In genomic region chr15:92848852-92849598, GRCh38 we compare ENCODE assay signal across 1 cellular context.
TF ChIP-seq lines count a peak whose summit lies in the region.

No MANE protein-coding gene starts in this region.

TF ChIP-seq in K562, 482 proteins besides CTCF, POLR2A, EP300 and RAD21 (continued from another document and continues in another):
- TF ChIP-seq MAZ (CRISPR knock-in tag; conservative IDR thresholded peaks at IDR 0.05 in 1 of 2, IDR thresholded peaks at IDR 0.05 in 1 of 2) (peak in 1 of 2 experiments; percentile 70; a peak in 1 of 4 replicates), DACH1 (IDR thresholded peaks at IDR 0.05; ENCODE audit: partially characterized antibody) (no peak), KDM5B (IDR thresholded peaks at IDR 0.05; ENCODE audit: insufficient replicate concordance, low read depth, low read length) (no peak), HLTF (IDR thresholded peaks at IDR 0.05) (0 out of 2 replicates have a peak, but pooled peaks have one; percentile 29), NCOA1 (IDR thresholded peaks at IDR 0.05; ENCODE audit: low read depth) (peak; percentile 57; the same call in 1 of the 2 replicates), GTF2A2 (tag; IDR thresholded peaks at IDR 0.05) (no peak), ZNF408 (CRISPR knock-in tag; IDR thresholded peaks at IDR 0.05; ENCODE audit: low read depth) (no peak), ZNF263 (CRISPR knock-in tag; IDR thresholded peaks at IDR 0.05; ENCODE audit: borderline replicate concordance) (0 out of 2 replicates have a peak, but pooled peaks have one; percentile 3), NRF1 (conservative IDR thresholded peaks at IDR 0.05 in 1 of 2, IDR thresholded peaks at IDR 0.05 in 1 of 2) (peak; percentile 22 to 30; a peak in 2 of 4 replicates), TFE3 (CRISPR knock-in tag; IDR thresholded peaks at IDR 0.05) (no peak), ZNF449 (CRISPR knock-in tag; IDR thresholded peaks at IDR 0.05) (peak; percentile 60; the same call in 1 of the 2 replicates), JUND (IDR thresholded peaks at IDR 0.05; ENCODE audit: borderline replicate concordance, low read depth, low read length) (peak; percentile 93), JUND (tag; IDR thresholded peaks at IDR 0.05; ENCODE audit: borderline replicate concordance, low read depth, low read length) (peak; percentile 90), ZNF518B (CRISPR knock-in tag; IDR thresholded peaks at IDR 0.05) (no peak), RFX5 (IDR thresholded peaks at IDR 0.05; ENCODE audit: low read depth, low read length) (no peak), ZNF699 (CRISPR knock-in tag; IDR thresholded peaks at IDR 0.05; ENCODE audit: insufficient replicate concordance) (no peak), CEBPB (tag; IDR thresholded peaks at IDR 0.05) (peak; percentile 92), CCNT2 (IDR thresholded peaks at IDR 0.05; ENCODE audit: borderline replicate concordance, extremely low read depth, insufficient read length, low read depth, low read length) (peak; percentile 57), KDM4B (IDR thresholded peaks at IDR 0.05; ENCODE audit: borderline replicate concordance in 2 of 2, low read depth in 1 of 2) (no peak), NCOR1 (IDR thresholded peaks at IDR 0.05) (peak; percentile 85), ZFP1 (CRISPR knock-in tag; IDR thresholded peaks at IDR 0.05) (no peak), ZNF197 (CRISPR knock-in tag; IDR thresholded peaks at IDR 0.05; ENCODE audit: low read depth) (0 out of 2 replicates have a peak, but pooled peaks have one; percentile 63), ZNF124 (CRISPR knock-in tag; IDR thresholded peaks at IDR 0.05) (no peak), ASH1L (IDR thresholded peaks at IDR 0.05; ENCODE audit: borderline replicate concordance, low read depth, partially characterized antibody) (no peak), TEAD1 (CRISPR knock-in tag; IDR thresholded peaks at IDR 0.05) (peak in 1 of 2 experiments; percentile 33; a peak in 3 of 4 replicates), SMC3 (conservative IDR thresholded peaks at IDR 0.05; ENCODE audit: insufficient read depth, low read depth, low read length) (no peak), BCL6 (CRISPR knock-in tag; IDR thresholded peaks at IDR 0.05) (0 out of 2 replicates have a peak, but pooled peaks have one; percentile 22), SETDB1 (IDR thresholded peaks at IDR 0.05; ENCODE audit: low read length) (no peak), NFIC (IDR thresholded peaks at IDR 0.05) (peak; percentile 60), SRSF3 (IDR thresholded peaks at IDR 0.05; ENCODE audit: insufficient read depth, low read length) (no peak), ATF6 (CRISPR knock-in tag; IDR thresholded peaks at IDR 0.05) (no peak)
- TF ChIP-seq, protein P1, sequence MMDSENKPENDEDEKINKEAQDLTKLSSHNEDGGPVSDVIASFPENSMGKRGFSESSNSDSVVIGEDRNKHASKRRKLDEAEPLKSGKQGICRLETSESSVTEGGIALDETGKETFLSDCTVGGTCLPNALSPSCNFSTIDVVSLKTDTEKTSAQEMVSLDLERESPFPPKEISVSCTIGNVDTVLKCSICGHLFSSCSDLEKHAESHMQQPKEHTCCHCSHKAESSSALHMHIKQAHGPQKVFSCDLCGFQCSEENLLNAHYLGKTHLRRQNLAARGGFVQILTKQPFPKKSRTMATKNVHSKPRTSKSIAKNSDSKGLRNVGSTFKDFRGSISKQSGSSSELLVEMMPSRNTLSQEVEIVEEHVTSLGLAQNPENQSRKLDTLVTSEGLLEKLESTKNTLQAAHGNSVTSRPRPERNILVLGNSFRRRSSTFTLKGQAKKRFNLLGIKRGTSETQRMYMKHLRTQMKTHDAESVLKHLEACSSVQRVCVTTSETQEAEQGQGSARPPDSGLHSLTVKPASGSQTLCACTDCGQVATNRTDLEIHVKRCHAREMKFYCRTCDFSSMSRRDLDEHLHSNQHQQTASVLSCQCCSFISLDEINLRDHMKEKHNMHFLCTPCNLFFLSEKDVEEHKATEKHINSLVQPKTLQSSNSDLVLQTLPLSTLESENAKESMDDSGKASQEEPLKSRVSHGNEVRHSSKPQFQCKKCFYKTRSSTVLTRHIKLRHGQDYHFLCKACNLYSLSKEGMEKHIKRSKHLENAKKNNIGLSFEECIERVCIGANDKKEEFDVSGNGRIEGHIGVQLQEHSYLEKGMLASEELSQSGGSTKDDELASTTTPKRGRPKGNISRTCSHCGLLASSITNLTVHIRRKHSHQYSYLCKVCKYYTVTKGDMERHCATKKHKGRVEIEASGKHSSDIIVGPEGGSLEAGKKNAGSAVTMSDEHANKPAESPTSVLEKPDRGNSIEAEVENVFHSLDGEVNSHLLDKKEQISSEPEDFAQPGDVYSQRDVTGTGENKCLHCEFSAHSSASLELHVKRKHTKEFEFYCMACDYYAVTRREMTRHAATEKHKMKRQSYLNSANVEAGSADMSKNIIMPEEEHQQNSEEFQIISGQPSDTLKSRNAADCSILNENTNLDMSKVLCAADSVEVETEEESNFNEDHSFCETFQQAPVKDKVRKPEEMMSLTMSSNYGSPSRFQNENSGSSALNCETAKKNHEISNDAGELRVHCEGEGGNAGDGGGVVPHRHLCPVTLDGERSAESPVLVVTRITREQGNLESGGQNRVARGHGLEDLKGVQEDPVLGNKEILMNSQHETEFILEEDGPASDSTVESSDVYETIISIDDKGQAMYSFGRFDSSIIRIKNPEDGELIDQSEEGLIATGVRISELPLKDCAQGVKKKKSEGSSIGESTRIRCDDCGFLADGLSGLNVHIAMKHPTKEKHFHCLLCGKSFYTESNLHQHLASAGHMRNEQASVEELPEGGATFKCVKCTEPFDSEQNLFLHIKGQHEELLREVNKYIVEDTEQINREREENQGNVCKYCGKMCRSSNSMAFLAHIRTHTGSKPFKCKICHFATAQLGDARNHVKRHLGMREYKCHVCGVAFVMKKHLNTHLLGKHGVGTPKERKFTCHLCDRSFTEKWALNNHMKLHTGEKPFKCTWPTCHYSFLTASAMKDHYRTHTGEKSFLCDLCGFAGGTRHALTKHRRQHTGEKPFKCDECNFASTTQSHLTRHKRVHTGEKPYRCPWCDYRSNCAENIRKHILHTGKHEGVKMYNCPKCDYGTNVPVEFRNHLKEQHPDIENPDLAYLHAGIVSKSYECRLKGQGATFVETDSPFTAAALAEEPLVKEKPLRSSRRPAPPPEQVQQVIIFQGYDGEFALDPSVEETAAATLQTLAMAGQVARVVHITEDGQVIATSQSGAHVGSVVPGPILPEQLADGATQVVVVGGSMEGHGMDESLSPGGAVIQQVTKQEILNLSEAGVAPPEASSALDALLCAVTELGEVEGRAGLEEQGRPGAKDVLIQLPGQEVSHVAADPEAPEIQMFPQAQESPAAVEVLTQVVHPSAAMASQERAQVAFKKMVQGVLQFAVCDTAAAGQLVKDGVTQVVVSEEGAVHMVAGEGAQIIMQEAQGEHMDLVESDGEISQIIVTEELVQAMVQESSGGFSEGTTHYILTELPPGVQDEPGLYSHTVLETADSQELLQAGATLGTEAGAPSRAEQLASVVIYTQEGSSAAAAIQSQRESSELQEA (IDR thresholded peaks at IDR 0.05; ENCODE audit: low read depth), result no peak
- TF ChIP-seq, protein P2, sequence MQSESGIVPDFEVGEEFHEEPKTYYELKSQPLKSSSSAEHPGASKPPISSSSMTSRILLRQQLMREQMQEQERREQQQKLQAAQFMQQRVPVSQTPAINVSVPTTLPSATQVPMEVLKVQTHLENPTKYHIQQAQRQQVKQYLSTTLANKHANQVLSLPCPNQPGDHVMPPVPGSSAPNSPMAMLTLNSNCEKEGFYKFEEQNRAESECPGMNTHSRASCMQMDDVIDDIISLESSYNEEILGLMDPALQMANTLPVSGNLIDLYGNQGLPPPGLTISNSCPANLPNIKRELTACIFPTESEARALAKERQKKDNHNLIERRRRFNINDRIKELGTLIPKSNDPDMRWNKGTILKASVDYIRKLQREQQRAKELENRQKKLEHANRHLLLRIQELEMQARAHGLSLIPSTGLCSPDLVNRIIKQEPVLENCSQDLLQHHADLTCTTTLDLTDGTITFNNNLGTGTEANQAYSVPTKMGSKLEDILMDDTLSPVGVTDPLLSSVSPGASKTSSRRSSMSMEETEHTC (IDR thresholded peaks at IDR 0.05), result no peak
- TF ChIP-seq, protein P3, sequence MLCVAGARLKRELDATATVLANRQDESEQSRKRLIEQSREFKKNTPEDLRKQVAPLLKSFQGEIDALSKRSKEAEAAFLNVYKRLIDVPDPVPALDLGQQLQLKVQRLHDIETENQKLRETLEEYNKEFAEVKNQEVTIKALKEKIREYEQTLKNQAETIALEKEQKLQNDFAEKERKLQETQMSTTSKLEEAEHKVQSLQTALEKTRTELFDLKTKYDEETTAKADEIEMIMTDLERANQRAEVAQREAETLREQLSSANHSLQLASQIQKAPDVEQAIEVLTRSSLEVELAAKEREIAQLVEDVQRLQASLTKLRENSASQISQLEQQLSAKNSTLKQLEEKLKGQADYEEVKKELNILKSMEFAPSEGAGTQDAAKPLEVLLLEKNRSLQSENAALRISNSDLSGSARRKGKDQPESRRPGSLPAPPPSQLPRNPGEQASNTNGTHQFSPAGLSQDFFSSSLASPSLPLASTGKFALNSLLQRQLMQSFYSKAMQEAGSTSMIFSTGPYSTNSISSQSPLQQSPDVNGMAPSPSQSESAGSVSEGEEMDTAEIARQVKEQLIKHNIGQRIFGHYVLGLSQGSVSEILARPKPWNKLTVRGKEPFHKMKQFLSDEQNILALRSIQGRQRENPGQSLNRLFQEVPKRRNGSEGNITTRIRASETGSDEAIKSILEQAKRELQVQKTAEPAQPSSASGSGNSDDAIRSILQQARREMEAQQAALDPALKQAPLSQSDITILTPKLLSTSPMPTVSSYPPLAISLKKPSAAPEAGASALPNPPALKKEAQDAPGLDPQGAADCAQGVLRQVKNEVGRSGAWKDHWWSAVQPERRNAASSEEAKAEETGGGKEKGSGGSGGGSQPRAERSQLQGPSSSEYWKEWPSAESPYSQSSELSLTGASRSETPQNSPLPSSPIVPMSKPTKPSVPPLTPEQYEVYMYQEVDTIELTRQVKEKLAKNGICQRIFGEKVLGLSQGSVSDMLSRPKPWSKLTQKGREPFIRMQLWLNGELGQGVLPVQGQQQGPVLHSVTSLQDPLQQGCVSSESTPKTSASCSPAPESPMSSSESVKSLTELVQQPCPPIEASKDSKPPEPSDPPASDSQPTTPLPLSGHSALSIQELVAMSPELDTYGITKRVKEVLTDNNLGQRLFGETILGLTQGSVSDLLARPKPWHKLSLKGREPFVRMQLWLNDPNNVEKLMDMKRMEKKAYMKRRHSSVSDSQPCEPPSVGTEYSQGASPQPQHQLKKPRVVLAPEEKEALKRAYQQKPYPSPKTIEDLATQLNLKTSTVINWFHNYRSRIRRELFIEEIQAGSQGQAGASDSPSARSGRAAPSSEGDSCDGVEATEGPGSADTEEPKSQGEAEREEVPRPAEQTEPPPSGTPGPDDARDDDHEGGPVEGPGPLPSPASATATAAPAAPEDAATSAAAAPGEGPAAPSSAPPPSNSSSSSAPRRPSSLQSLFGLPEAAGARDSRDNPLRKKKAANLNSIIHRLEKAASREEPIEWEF (CRISPR knock-in tag; IDR thresholded peaks at IDR 0.05), result no peak
